ENCODE assay signal across 1 cellular context in the genomic region with DNA sequence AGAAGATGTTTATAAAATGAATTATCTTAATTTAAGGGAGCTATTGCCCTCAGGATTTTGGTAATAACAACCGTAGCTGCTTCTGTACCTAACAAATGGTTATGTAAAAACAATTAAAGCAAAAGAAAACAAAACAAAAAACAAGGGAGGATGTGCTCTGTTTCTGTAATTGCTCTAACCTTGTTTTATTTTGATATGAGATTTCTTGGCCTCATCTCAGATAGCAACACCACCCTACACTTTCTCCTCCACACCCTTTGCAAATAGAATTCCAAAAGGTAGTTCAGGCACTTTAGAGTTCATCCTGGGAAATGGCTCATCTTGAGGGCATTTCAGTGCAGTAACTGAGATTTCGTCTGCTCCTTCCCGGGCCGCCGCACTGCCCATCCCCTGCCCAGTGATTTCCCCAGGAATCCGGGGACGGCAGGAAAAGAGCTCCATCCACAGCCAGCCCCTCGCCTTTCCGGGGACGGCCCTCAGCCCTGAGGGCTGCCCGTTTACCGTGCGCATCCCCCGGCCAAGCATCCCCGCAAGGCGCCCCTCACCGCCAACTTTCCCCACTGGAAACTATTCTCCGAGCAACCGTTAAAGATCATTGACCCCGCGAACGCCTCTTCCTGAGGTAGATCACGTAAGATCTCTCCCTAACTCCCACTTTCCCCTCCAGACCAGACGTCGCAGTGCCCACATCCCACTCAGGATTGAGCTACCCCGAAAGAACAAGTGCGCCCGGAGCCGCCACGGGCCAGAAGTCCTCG.
TF ChIP-seq lines count a peak whose summit lies in the region.

No MANE protein-coding gene starts in this region.

TF ChIP-seq in SK-N-SH treated with all-trans-retinoic acid at 6 μM for 48 hours, 23 proteins besides CTCF, POLR2A, EP300 and RAD21 (continued from another document):
- no peak for TF ChIP-seq GLIS3 (CRISPR knock-in tag; IDR thresholded peaks at IDR 0.05)
- TF ChIP-seq, protein P1, sequence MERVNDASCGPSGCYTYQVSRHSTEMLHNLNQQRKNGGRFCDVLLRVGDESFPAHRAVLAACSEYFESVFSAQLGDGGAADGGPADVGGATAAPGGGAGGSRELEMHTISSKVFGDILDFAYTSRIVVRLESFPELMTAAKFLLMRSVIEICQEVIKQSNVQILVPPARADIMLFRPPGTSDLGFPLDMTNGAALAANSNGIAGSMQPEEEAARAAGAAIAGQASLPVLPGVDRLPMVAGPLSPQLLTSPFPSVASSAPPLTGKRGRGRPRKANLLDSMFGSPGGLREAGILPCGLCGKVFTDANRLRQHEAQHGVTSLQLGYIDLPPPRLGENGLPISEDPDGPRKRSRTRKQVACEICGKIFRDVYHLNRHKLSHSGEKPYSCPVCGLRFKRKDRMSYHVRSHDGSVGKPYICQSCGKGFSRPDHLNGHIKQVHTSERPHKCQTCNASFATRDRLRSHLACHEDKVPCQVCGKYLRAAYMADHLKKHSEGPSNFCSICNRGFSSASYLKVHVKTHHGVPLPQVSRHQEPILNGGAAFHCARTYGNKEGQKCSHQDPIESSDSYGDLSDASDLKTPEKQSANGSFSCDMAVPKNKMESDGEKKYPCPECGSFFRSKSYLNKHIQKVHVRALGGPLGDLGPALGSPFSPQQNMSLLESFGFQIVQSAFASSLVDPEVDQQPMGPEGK (CRISPR knock-in tag; IDR thresholded peaks at IDR 0.05; ENCODE audit: borderline replicate concordance), result no peak
